ENCODE assay signal across 8 cellular contexts in genomic region chr9:124869466-124869985, GRCh38. TPM values are rescaled to one million over a fixed set of nuclear protein-coding genes. Genes with fewer than 3 reads are reported as not detected.
DNase-seq lines count a peak whose midpoint lies in the region; ATAC-seq and TF ChIP-seq lines count a peak whose summit lies in the region.

No MANE protein-coding gene starts in this region.

- peaks cover 38% of the 10 kb centered on the region for H3K36me3 Mint-ChIP-seq in activated CD8-positive, alpha-beta memory T cell treated with anti-CD3 and anti-CD28 coated beads, Interleukin-2, amount 10 ng/mL, durations not matched to agents 7 days and 5 days
- H3K36me3 Mint-ChIP-seq in activated T-cell treated with anti-CD3 and anti-CD28 coated beads, Interleukin-2, amount 50 U/mL, for 4 hours (ENCODE audit: insufficient read depth), result peaks cover 29% of the 10 kb centered on the region

- H3K27me3 ChIP-seq in HL-60 (ENCODE audit: insufficient read depth, poor library complexity, severe bottlenecking) (no peaks in the 10 kb centered on the region), fibroblast of lung (ENCODE audit: control insufficient read depth, insufficient read depth, low read length) (no peaks in the 10 kb centered on the region)

- peaks cover 51% of the 10 kb centered on the region for H3K4me1 Mint-ChIP-seq in activated CD8-positive, alpha-beta memory T cell treated with anti-CD3 and anti-CD28 coated beads, Interleukin-2, amount 10 ng/mL, durations not matched to agents 7 days and 5 days
- peaks cover 51% of the 10 kb centered on the region for H3K4me1 Mint-ChIP-seq in activated T-cell treated with anti-CD3 and anti-CD28 coated beads, Interleukin-2, amount 50 U/mL, for 4 hours (ENCODE audit: low read depth)

- peak; percentile 68 for DNase-seq in activated CD8-positive, alpha-beta memory T cell treated with anti-CD3 and anti-CD28 coated beads, Interleukin-2, amount 10 ng/mL, durations not matched to agents 7 days and 5 days
- DNase-seq in activated CD8-positive, alpha-beta memory T cell treated with anti-CD3 and anti-CD28 coated beads for 24 hours, result no peak
- DNase-seq in HL-60 (ENCODE audit: low read depth in 1 of 2, low spot score in 1 of 2), result peak in 1 of 2 experiments; percentile 31
- DNase-seq in activated T-cell treated with anti-CD3 and anti-CD28 coated beads, Interleukin-2, amount 50 U/mL, for 4 hours, result peak; percentile 25
- DNase-seq in fibroblast of lung (ENCODE audit: low read depth in 2 of 2), result peak in 1 of 2 donors; percentile 20
- DNase-seq in omental fat pad (ENCODE audit: low spot score), result no peak
- DNase-seq in HuH-7 (ENCODE audit: low spot score), result no peak
- DNase-seq in NCI-H1436 (lab: John Stamatoyannopoulos, UW), result no peak

- peak overlapping the region; percentile 94 for H3K9ac ChIP-seq in fibroblast of lung (ENCODE audit: insufficient read depth, low read length)

- H3K9me3 ChIP-seq in fibroblast of lung (ENCODE audit: control insufficient read depth, insufficient read depth, low read depth, low read length), result no peaks in the 10 kb centered on the region

- H3K9me3 Mint-ChIP-seq in activated CD8-positive, alpha-beta memory T cell treated with anti-CD3 and anti-CD28 coated beads, Interleukin-2, amount 10 ng/mL, durations not matched to agents 7 days and 5 days (ENCODE audit: low read depth), result no peaks in the 10 kb centered on the region
- no peaks in the 10 kb centered on the region for H3K9me3 Mint-ChIP-seq in activated T-cell treated with anti-CD3 and anti-CD28 coated beads, Interleukin-2, amount 50 U/mL, for 4 hours

- H3K79me2 ChIP-seq in fibroblast of lung (ENCODE audit: control insufficient read depth, insufficient read depth, low read length), result peaks cover 59% of the 10 kb centered on the region

- peak overlapping the region; percentile 92 for H3K4me3 Mint-ChIP-seq in activated CD8-positive, alpha-beta memory T cell treated with anti-CD3 and anti-CD28 coated beads, Interleukin-2, amount 10 ng/mL, durations not matched to agents 7 days and 5 days
- H3K4me3 Mint-ChIP-seq in activated T-cell treated with anti-CD3 and anti-CD28 coated beads, Interleukin-2, amount 50 U/mL, for 4 hours, result peak overlapping the region; percentile 97

- H3K27ac ChIP-seq in HL-60 (replicated peaks) (peak overlapping the region; percentile 95), fibroblast of lung (ENCODE audit: insufficient read depth, low read length) (peak overlapping the region; percentile 88)

- ATAC-seq in activated CD8-positive, alpha-beta memory T cell treated with anti-CD3 and anti-CD28 coated beads, Interleukin-2, amount 10 ng/mL, durations not matched to agents 7 days and 5 days, result peak; percentile 13
- peak; percentile 27 to 35 for ATAC-seq in activated T-cell treated with anti-CD3 and anti-CD28 coated beads, Interleukin-2, amount 50 U/mL, for 4 hours
- ATAC-seq in omental fat pad (ENCODE audit: low FRiP score), result peak; percentile 22

- TF ChIP-seq CTCF in HL-60 (IDR thresholded peaks at IDR 0.05; ENCODE audit: insufficient read depth, low read length) (no peak), fibroblast of lung (conservative IDR thresholded peaks at IDR 0.05 in 1 of 2, IDR thresholded peaks at IDR 0.05 in 1 of 2; ENCODE audit: low read depth in 1 of 2, low read length in 2 of 2) (no peak), omental fat pad (IDR thresholded peaks at IDR 0.05) (no peak)

- peak overlapping the region; percentile 99 for H3K4me2 ChIP-seq in fibroblast of lung (ENCODE audit: extremely low read depth, insufficient read depth, low read length)

- no peaks in the 10 kb centered on the region for H3K27me3 Mint-ChIP-seq in activated CD8-positive, alpha-beta memory T cell treated with anti-CD3 and anti-CD28 coated beads, Interleukin-2, amount 10 ng/mL, durations not matched to agents 7 days and 5 days
- H3K27me3 Mint-ChIP-seq in activated T-cell treated with anti-CD3 and anti-CD28 coated beads, Interleukin-2, amount 50 U/mL, for 4 hours (ENCODE audit: low read depth), result no peaks in the 10 kb centered on the region

- peaks cover 10% of the 10 kb centered on the region for H3K36me3 ChIP-seq in fibroblast of lung (ENCODE audit: control insufficient read depth, insufficient read depth, low read length)

- no peak overlapping the region for H2AFZ ChIP-seq in fibroblast of lung (ENCODE audit: low read length)

- H3K4me3 ChIP-seq in HL-60 (replicated peaks; ENCODE audit: insufficient read depth, low read length), result peak overlapping the region; percentile 73
- peak overlapping the region; percentile 77 to 90 (median 87) for H3K4me3 ChIP-seq in fibroblast of lung (replicated peaks in 1 of 4; ENCODE audit: control extremely low read depth in 1 of 4, insufficient read depth in 1 of 4, low read depth in 3 of 4, low read length in 4 of 4)

- peak overlapping the region; percentile 99 for H3K27ac Mint-ChIP-seq in activated CD8-positive, alpha-beta memory T cell treated with anti-CD3 and anti-CD28 coated beads, Interleukin-2, amount 10 ng/mL, durations not matched to agents 7 days and 5 days

- CTCF ChIA-PET in activated CD8-positive, alpha-beta memory T cell treated with anti-CD3 and anti-CD28 coated beads, Interleukin-2, amount 10 ng/mL, durations not matched to agents 7 days and 5 days (lab: Charles Lee), result interaction anchor here (1.1 to 3.7 kb wide), 4 partner anchors 8 to 98 kb away, joined by 4 to 22 read pairs (median 10); partner anchors contain the start of genes ARPC5L, RPL35 and WDR38

- H4K20me1 ChIP-seq in fibroblast of lung (ENCODE audit: control insufficient read depth, extremely low read depth, insufficient read depth, low read length), result no peaks in the 10 kb centered on the region

- peaks cover 16% of the 10 kb centered on the region for H3K4me1 ChIP-seq in fibroblast of lung (ENCODE audit: control insufficient read depth, extremely low read depth, insufficient read depth, low read length)

RNA-seq across cellular contexts. Expression of gene ARPC5L, which starts 7.6 kb away (rescaled TPM):
- total RNA-seq in activated CD8-positive, alpha-beta memory T cell treated with anti-CD3 and anti-CD28 coated beads, Interleukin-2, amount 10 ng/mL, durations not matched to agents 7 days and 5 days, result 10 to 100 TPM; 79.1 to 90.6 TPM
- total RNA-seq in activated T-cell treated with anti-CD3 and anti-CD28 coated beads, Interleukin-2, amount 50 U/mL, for 4 hours, result 100 to 1,000 TPM; 131 to 146 (median 146) TPM
- total RNA-seq in fibroblast of lung (11.0 and 13.2 TPM in 2 replicates), omental fat pad (10 to 100 TPM; 21.8 to 55.4 (median 24.7) TPM)
- polyA plus RNA-seq in fibroblast of lung, result 48.9 and 62.2 TPM in 2 replicates
- polyA plus RNA-seq in fibroblast of lung (2012), result 41.5 and 52.6 TPM in 2 replicates
- polyA minus RNA-seq in fibroblast of lung (ENCODE audit: low replicate concordance), result 3.3 and 6.5 TPM in 2 replicates

RNA-seq across cellular contexts. Expression of gene RPL35, which starts 7.8 kb away (rescaled TPM):
- 1,000 to 10,000 TPM; 1,421 to 1,557 TPM for total RNA-seq in activated CD8-positive, alpha-beta memory T cell treated with anti-CD3 and anti-CD28 coated beads, Interleukin-2, amount 10 ng/mL, durations not matched to agents 7 days and 5 days
- 1,000 to 10,000 TPM; 2,385 to 2,622 (median 2,487) TPM for total RNA-seq in activated T-cell treated with anti-CD3 and anti-CD28 coated beads, Interleukin-2, amount 50 U/mL, for 4 hours
- total RNA-seq in fibroblast of lung (1,957 and 2,451 TPM in 2 replicates), omental fat pad (1,000 to 10,000 TPM; 1,657 to 2,235 (median 2,199) TPM)
- 1,593 and 1,989 TPM in 2 replicates for polyA plus RNA-seq in fibroblast of lung
- 2,564 and 3,355 TPM in 2 replicates for polyA plus RNA-seq in fibroblast of lung (2012)
- 391 and 438 TPM in 2 replicates for polyA minus RNA-seq in fibroblast of lung (ENCODE audit: low replicate concordance)

RNA-seq across cellular contexts. Expression of gene WDR38, which starts 16.3 kb away (rescaled TPM):
- total RNA-seq in activated CD8-positive, alpha-beta memory T cell treated with anti-CD3 and anti-CD28 coated beads, Interleukin-2, amount 10 ng/mL, durations not matched to agents 7 days and 5 days, result not detected
- not detected for total RNA-seq in activated T-cell treated with anti-CD3 and anti-CD28 coated beads, Interleukin-2, amount 50 U/mL, for 4 hours
- total RNA-seq in fibroblast of lung, result not detected in 2 replicates
- not detected in 2 replicates for polyA plus RNA-seq in fibroblast of lung
- not detected in 2 replicates for polyA plus RNA-seq in fibroblast of lung (2012)
- polyA minus RNA-seq in fibroblast of lung (ENCODE audit: low replicate concordance), result not detected in 2 replicates
- total RNA-seq in omental fat pad, result under 1 TPM in 1 of 4 donors, not detected in 3; 0.36 TPM

Comparison
In these comparisons a context has a peak if more than half of its experiments do, and no peak if none do; other contexts are left out.
1. DNase-seq: peak in activated CD8-positive, alpha-beta memory T cell treated with anti-CD3 and anti-CD28 coated beads, Interleukin-2, amount 10 ng/mL, durations not matched to agents 7 days and 5 days (single experiment) and activated T-cell treated with anti-CD3 and anti-CD28 coated beads, Interleukin-2, amount 50 U/mL, for 4 hours (single experiment); none in activated CD8-positive, alpha-beta memory T cell treated with anti-CD3 and anti-CD28 coated beads for 24 hours (single experiment), omental fat pad (single experiment), HuH-7 (single experiment) and NCI-H1436 (single experiment).
2. Peak in every context shown above with its lines, with median percentiles within 50 percentile points of each other: ATAC-seq.